Comparison of ENCODE assay signal across 8 cellular contexts in the genomic region with DNA sequence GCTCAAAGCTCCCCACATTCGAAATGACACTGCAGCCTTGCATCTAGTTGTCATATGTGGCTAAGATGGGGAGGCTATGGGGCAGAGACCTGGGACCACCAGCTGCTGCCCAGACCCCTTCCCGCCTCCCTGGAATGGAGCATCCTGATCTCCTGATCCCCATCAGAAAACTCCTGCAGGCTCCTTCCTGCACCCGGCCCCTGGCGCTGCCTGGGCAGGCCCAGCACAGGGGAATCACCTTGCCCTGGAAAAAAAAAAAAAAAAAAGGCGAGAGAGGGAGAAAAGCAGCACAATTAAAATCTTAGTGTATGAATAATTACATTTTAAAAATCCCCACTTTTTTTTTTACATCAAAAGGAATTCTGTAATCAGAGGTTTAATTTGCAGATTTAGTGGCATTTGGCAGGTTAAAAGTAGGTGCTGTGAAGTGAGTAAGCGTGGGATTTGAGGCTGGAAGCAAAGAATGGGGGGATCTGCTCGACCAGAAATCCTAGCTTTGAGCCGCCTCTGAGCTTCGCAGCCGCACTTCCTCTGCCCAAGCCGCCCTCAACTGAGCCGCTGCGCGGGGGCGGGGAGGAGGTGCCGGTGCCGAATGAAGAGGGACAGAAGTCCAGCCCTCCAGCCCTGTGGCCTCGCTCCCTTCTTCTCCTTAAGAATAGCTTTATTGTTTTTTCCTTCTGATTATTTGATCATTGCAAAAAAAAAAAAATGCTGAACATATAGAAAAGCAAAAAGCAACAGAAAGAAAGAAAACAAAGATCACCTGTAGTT. TPM values are rescaled to one million over a fixed set of nuclear protein-coding genes. Genes with fewer than 3 reads are reported as not detected.
DNase-seq lines count a peak whose midpoint lies in the region; ATAC-seq and TF ChIP-seq lines count a peak whose summit lies in the region.

No MANE protein-coding gene starts in this region.

- ATAC-seq in GM19351 (IDR thresholded peaks at IDR 0.05; ENCODE audit: unreplicated experiment): peak; percentile 63

- H3K23ac ChIP-seq in trophoblast cell (ENCODE audit: low read length): no peak overlapping the region

- H3K36me3 Mint-ChIP-seq in endothelial cell (ENCODE audit: low read depth, unreplicated experiment): no peaks in the 10 kb centered on the region

- no peak overlapping the region for H3K14ac ChIP-seq in trophoblast cell (ENCODE audit: low read length)

- peaks cover 0 to 3% of the 10 kb centered on the region in 2 experiments for H3K4me1 ChIP-seq in trophoblast cell (ENCODE audit: control insufficient read depth in 1 of 2, insufficient read depth in 2 of 2, low read length in 2 of 2)
- peaks cover 0 to 15% (median 5%) of the 10 kb centered on the region in 4 donors for H3K4me1 ChIP-seq in sigmoid colon

- H3K79me1 ChIP-seq in trophoblast cell (ENCODE audit: low read length): no peaks in the 10 kb centered on the region

- peak; percentile 4 for DNase-seq in RPMI7951 (ENCODE audit: low read depth)
- DNase-seq in endothelial cell (ENCODE audit: low spot score): peak; percentile 61
- DNase-seq in trophoblast cell: peak in 1 of 2 donors; percentile 6
- DNase-seq in NCI-H1694 treated with DMSO at 0.1 percent for 48 hours (lab: John Stamatoyannopoulos, UW): no peak
- DNase-seq in amniotic stem cell (lab: John Stamatoyannopoulos, UW): no peak
- no peak for DNase-seq in sigmoid colon
- DNase-seq in NCI-H446 (lab: John Stamatoyannopoulos, UW): no peak

- no peak overlapping the region for H4K12ac ChIP-seq in trophoblast cell (ENCODE audit: low read depth, low read length)

- H3K4ac ChIP-seq in trophoblast cell (ENCODE audit: low read depth, low read length): no peak overlapping the region

- no peak overlapping the region for H3K9ac ChIP-seq in trophoblast cell (ENCODE audit: low read length)

- no peak overlapping the region for H2BK12ac ChIP-seq in trophoblast cell (ENCODE audit: low read length)

- H3K27ac Mint-ChIP-seq in endothelial cell (ENCODE audit: unreplicated experiment): no peak overlapping the region

- H3K18ac ChIP-seq in trophoblast cell (ENCODE audit: low read length): no peak overlapping the region

- H2BK5ac ChIP-seq in trophoblast cell (ENCODE audit: low read depth, low read length, poor library complexity): no peak overlapping the region

- H4K91ac ChIP-seq in trophoblast cell (ENCODE audit: low read depth, low read length): no peak overlapping the region

- WGBS in trophoblast cell (ENCODE audit: extremely low coverage, insufficient coverage, insufficient read length): no CpG with 5 or more reads among the region's 18 CpGs
- WGBS in sigmoid colon, 2 donors: 8 to 10% methylated on average over 18 of the region's 18 CpGs

- H3K27me3 Mint-ChIP-seq in endothelial cell (ENCODE audit: unreplicated experiment): peaks cover 2% of the 10 kb centered on the region

- H3K27ac ChIP-seq in trophoblast cell (ENCODE audit: low read depth, low read length) (no peak overlapping the region), sigmoid colon (no peak overlapping the region)

- H3K9me3 ChIP-seq in trophoblast cell (ENCODE audit: insufficient read depth, low read depth, low read length) (no peaks in the 10 kb centered on the region), sigmoid colon (no peaks in the 10 kb centered on the region)

- peak overlapping the region; percentile 43 for H3K4me3 Mint-ChIP-seq in endothelial cell (ENCODE audit: unreplicated experiment)

- H3K79me2 ChIP-seq in trophoblast cell (ENCODE audit: control insufficient read depth, insufficient read depth, low read length, poor library complexity): no peaks in the 10 kb centered on the region

- H4K8ac ChIP-seq in trophoblast cell (ENCODE audit: low read depth, low read length): no peak overlapping the region

- intact Hi-C loops in sigmoid colon (cut with DNase I): no loop called here

- no peaks in the 10 kb centered on the region for H3K36me3 ChIP-seq in trophoblast cell (ENCODE audit: control insufficient read depth in 1 of 2, insufficient read depth in 2 of 2, low read length in 2 of 2)
- H3K36me3 ChIP-seq in sigmoid colon: no peaks in the 10 kb centered on the region

- H3K4me1 Mint-ChIP-seq in endothelial cell (ENCODE audit: unreplicated experiment): peaks cover 12% of the 10 kb centered on the region

- H2AK5ac ChIP-seq in trophoblast cell (ENCODE audit: low read length): no peak overlapping the region

- no peak for TF ChIP-seq EP300 in sigmoid colon (IDR thresholded peaks at IDR 0.05)

- H3K4me3 ChIP-seq in trophoblast cell (ENCODE audit: low read depth, low read length): no peak overlapping the region
- no peak overlapping the region for H3K4me3 ChIP-seq in sigmoid colon

- H2BK120ac ChIP-seq in trophoblast cell (ENCODE audit: insufficient read depth, low read length, poor library complexity): peak overlapping the region; percentile 26

- no peaks in the 10 kb centered on the region for H3K9me3 Mint-ChIP-seq in endothelial cell (ENCODE audit: unreplicated experiment)

- TF ChIP-seq CTCF in endothelial cell (IDR thresholded peaks at IDR 0.05; ENCODE audit: unreplicated experiment): no peak
- no peak for TF ChIP-seq CTCF in sigmoid colon (IDR thresholded peaks at IDR 0.05)

- no peak for TF ChIP-seq POLR2A in sigmoid colon (IDR thresholded peaks at IDR 0.05)

- H2AFZ ChIP-seq in trophoblast cell (ENCODE audit: insufficient read depth, low read length, poor library complexity): no peak overlapping the region

- H3K4me2 ChIP-seq in trophoblast cell (ENCODE audit: low read length): peak overlapping the region; percentile 23

- H3K27me3 ChIP-seq in trophoblast cell (ENCODE audit: insufficient read depth, low read length) (no peaks in the 10 kb centered on the region), sigmoid colon (peaks cover 0 to 54% (median 21%) of the 10 kb centered on the region in 3 donors)

RNA-seq across cellular contexts. Expression of gene THNSL2, which starts 30.0 kb away (rescaled TPM):
- total RNA-seq in RPMI7951 (2014; rRNA removed; shearing (Covaris generic)): 4.4 and 4.6 TPM in 2 replicates
- total RNA-seq in endothelial cell (ENCODE audit: unreplicated experiment): 12.3 TPM
- polyA plus RNA-seq in trophoblast cell (2013): 6.3 and 7.0 TPM in 2 replicates
- 10 to 100 TPM in 3 of 4 donors, 1 to 10 TPM in 1; 2.5 to 32.4 (median 28.5) TPM for total RNA-seq in sigmoid colon
- polyA plus RNA-seq in sigmoid colon: 10 to 100 TPM in 2 of 3 donors, 1 to 10 TPM in 1; 9.9 to 23.4 (median 16.6) TPM

Comparison
In these comparisons a context has a peak if more than half of its experiments do, and no peak if none do; other contexts are left out.
1. DNase-seq: peak in RPMI7951 (single experiment) and endothelial cell (single experiment); none in NCI-H1694 treated with DMSO at 0.1 percent for 48 hours (single experiment), amniotic stem cell (single experiment), sigmoid colon (single experiment) and NCI-H446 (0 of 2).